ENCODE assay signal across 33 cellular contexts in the genomic region with DNA sequence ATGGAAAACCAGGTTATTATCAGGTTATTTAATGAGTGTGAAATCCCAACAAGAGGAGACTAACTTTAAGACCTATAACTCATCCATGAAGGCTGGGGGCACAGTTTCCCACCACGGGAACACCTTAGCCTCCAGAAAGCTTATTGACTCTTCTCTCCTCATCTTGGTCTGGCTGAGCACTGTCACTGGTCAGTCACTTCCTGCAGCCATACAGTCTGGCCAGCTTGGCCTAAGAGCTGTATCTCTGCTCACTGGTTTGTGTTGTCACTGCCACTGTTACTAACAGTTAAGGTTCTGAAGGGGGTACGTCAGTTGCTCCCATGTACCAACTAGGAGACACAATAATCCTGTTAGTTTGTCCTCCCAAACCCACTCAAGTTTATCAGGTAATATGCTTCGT. TPM values are rescaled to one million over a fixed set of nuclear protein-coding genes. Genes with fewer than 3 reads are reported as not detected.
"Had no signal": no experiment of that assay in that cellular context is flagged by ENCODE, and none has a peak within 500 bp of the region (broad histone marks: within the 10 kb centered on the region; RNA-seq: fewer than 3 reads in every experiment).

No MANE protein-coding gene starts in this region.

- H3K27ac ChIP-seq: adrenal gland, body of pancreas, epithelial cell of prostate, esophagus squamous epithelium, gastroesophageal sphincter, heart right ventricle, hepatocyte, WERI-Rb-1 had no signal

- DNase-seq: activated B cell treated with CpG ODN at 0.5 μM for 24 hours; activated CD4-positive, alpha-beta memory T cell treated with anti-CD3 and anti-CD28 coated beads for 36 hours; activated CD4-positive, alpha-beta T cell treated with anti-CD3 and anti-CD28 coated beads for 48 hours; activated CD8-positive, alpha-beta memory T cell treated with anti-CD3 and anti-CD28 coated beads, Interleukin-2, amount 10 ng/mL, durations not matched to agents 7 days and 5 days; activated CD8-positive, alpha-beta memory T cell treated with anti-CD3 and anti-CD28 coated beads, Interleukin-2, amount 50 U/mL, for 4 hours; activated CD8-positive, alpha-beta T cell treated with anti-CD3 and anti-CD28 coated beads, Interleukin-2, amount 10 ng/mL, durations not matched to agents 7 days and 5 days; activated effector memory CD4-positive, alpha-beta T cell treated with anti-CD3 and anti-CD28 coated beads, Interleukin-2, amount 50 U/mL, for 16 hours; activated naive CD4-positive, alpha-beta T cell treated with anti-CD3 and anti-CD28 coated beads for 36 hours; activated naive CD8-positive, alpha-beta T cell treated with anti-CD3 and anti-CD28 coated beads for 36 hours; activated naive CD8-positive, alpha-beta T cell treated with anti-CD3 and anti-CD28 coated beads, Interleukin-2, amount 50 U/mL, for 24 hours; activated T-cell treated with anti-CD3 and anti-CD28 coated beads, Interleukin-2, amount 50 U/mL, for 1 hour; activated T-cell treated with anti-CD3 and anti-CD28 coated beads, Interleukin-2, amount 50 U/mL, for 48 hours; adrenal gland; amygdala; aorta; body of pancreas; caudate nucleus; cortex of kidney; dermis blood vessel endothelial cell; effector CD8-positive, alpha-beta T cell; esophagus squamous epithelium; foreskin melanocyte; heart right ventricle; T1000; WERI-Rb-1 had no signal

- H3K4me1 ChIP-seq: adrenal gland, body of pancreas, esophagus squamous epithelium, gastroesophageal sphincter, heart right ventricle had no signal

- H2AFZ ChIP-seq: hepatocyte had no signal

- H3K79me2 ChIP-seq: hepatocyte had no signal

- H3K27me3 ChIP-seq: adrenal gland, body of pancreas, esophagus squamous epithelium, gastroesophageal sphincter, heart right ventricle, hepatocyte had no signal

- H3K4me2 ChIP-seq: hepatocyte had no signal

- ATAC-seq: activated CD4-positive, CD25-positive, alpha-beta regulatory T cell treated with anti-CD3 and anti-CD28 coated beads, Interleukin-2, amount 50 U/mL, for 24 hours; activated CD8-positive, alpha-beta memory T cell treated with anti-CD3 and anti-CD28 coated beads, Interleukin-2, amount 10 ng/mL, durations not matched to agents 7 days and 5 days; activated CD8-positive, alpha-beta T cell treated with anti-CD3 and anti-CD28 coated beads, Interleukin-2, amount 10 ng/mL, durations not matched to agents 7 days and 5 days; activated naive CD8-positive, alpha-beta T cell treated with anti-CD3 and anti-CD28 coated beads, Interleukin-2, amount 50 U/mL, for 24 hours; body of pancreas; gastroesophageal sphincter; heart right ventricle had no signal

- H3K27ac Mint-ChIP-seq: activated B cell treated with CpG ODN at 0.5 μM for 24 hours; activated CD4-positive, alpha-beta memory T cell treated with anti-CD3 and anti-CD28 coated beads for 36 hours; activated CD8-positive, alpha-beta memory T cell treated with anti-CD3 and anti-CD28 coated beads, Interleukin-2, amount 10 ng/mL, durations not matched to agents 7 days and 5 days; activated CD8-positive, alpha-beta T cell treated with anti-CD3 and anti-CD28 coated beads, Interleukin-2, amount 10 ng/mL, durations not matched to agents 7 days and 5 days; activated naive CD4-positive, alpha-beta T cell treated with anti-CD3 and anti-CD28 coated beads for 36 hours; activated naive CD4-positive, alpha-beta T cell treated with anti-CD3 and anti-CD28 coated beads, Interleukin-2, amount 50 U/mL, for 24 hours; activated naive CD8-positive, alpha-beta T cell treated with anti-CD3 and anti-CD28 coated beads for 36 hours; activated naive CD8-positive, alpha-beta T cell treated with anti-CD3 and anti-CD28 coated beads, Interleukin-2, amount 50 U/mL, for 24 hours; activated T-helper 1 cell treated with anti-CD3 and anti-CD28 coated beads, Interleukin-12 subunit alpha, Interleukin-12 subunit beta, Interleukin-2, Interleukin-4 antibody, amounts not matched to agents 30 ng/mL and 10 ng/mL and 1 ng/mL, durations not matched to agents 14 hours and 24 hours and 36 hours; activated T-helper 2 cell treated with anti-CD3 and anti-CD28 coated beads, Interferon-gamma antibody, Interleukin-2, Interleukin-4, amounts not matched to agents 10 μg/mL and 5 μg/mL and 100 μg/mL, durations not matched to agents 14 hours and 24 hours and 36 hours; T-helper 2 cell treated with Interferon-gamma antibody and Interleukin-4, amounts not matched to agents 5 μg/mL and 100 μg/mL, for 36 hours had no signal

- H3K4me3 Mint-ChIP-seq: activated B cell treated with CpG ODN at 0.5 μM for 24 hours; activated CD4-positive, alpha-beta memory T cell treated with anti-CD3 and anti-CD28 coated beads for 36 hours; activated CD8-positive, alpha-beta memory T cell treated with anti-CD3 and anti-CD28 coated beads, Interleukin-2, amount 10 ng/mL, durations not matched to agents 7 days and 5 days; activated CD8-positive, alpha-beta T cell treated with anti-CD3 and anti-CD28 coated beads, Interleukin-2, amount 10 ng/mL, durations not matched to agents 7 days and 5 days; activated naive CD4-positive, alpha-beta T cell treated with anti-CD3 and anti-CD28 coated beads for 36 hours; activated naive CD4-positive, alpha-beta T cell treated with anti-CD3 and anti-CD28 coated beads, Interleukin-2, amount 50 U/mL, for 24 hours; activated naive CD8-positive, alpha-beta T cell treated with anti-CD3 and anti-CD28 coated beads for 36 hours; activated naive CD8-positive, alpha-beta T cell treated with anti-CD3 and anti-CD28 coated beads, Interleukin-2, amount 50 U/mL, for 24 hours; activated T-helper 1 cell treated with anti-CD3 and anti-CD28 coated beads, Interleukin-12 subunit alpha, Interleukin-12 subunit beta, Interleukin-2, Interleukin-4 antibody, amounts not matched to agents 30 ng/mL and 10 ng/mL and 1 ng/mL, durations not matched to agents 14 hours and 24 hours and 36 hours; T-helper 2 cell treated with Interferon-gamma antibody and Interleukin-4, amounts not matched to agents 5 μg/mL and 100 μg/mL, for 36 hours had no signal

- H3K9me3 Mint-ChIP-seq: activated B cell treated with CpG ODN at 0.5 μM for 24 hours; activated CD4-positive, alpha-beta memory T cell treated with anti-CD3 and anti-CD28 coated beads for 36 hours; activated naive CD4-positive, alpha-beta T cell treated with anti-CD3 and anti-CD28 coated beads for 36 hours; activated naive CD4-positive, alpha-beta T cell treated with anti-CD3 and anti-CD28 coated beads, Interleukin-2, amount 50 U/mL, for 24 hours; activated naive CD8-positive, alpha-beta T cell treated with anti-CD3 and anti-CD28 coated beads for 36 hours; activated naive CD8-positive, alpha-beta T cell treated with anti-CD3 and anti-CD28 coated beads, Interleukin-2, amount 50 U/mL, for 24 hours; activated T-helper 1 cell treated with anti-CD3 and anti-CD28 coated beads, Interleukin-12 subunit alpha, Interleukin-12 subunit beta, Interleukin-2, Interleukin-4 antibody, amounts not matched to agents 30 ng/mL and 10 ng/mL and 1 ng/mL, durations not matched to agents 14 hours and 24 hours and 36 hours; activated T-helper 2 cell treated with anti-CD3 and anti-CD28 coated beads, Interferon-gamma antibody, Interleukin-2, Interleukin-4, amounts not matched to agents 10 μg/mL and 5 μg/mL and 100 μg/mL, durations not matched to agents 14 hours and 24 hours and 36 hours; T-helper 2 cell treated with Interferon-gamma antibody and Interleukin-4, amounts not matched to agents 5 μg/mL and 100 μg/mL, for 36 hours had no signal

- H3K4me3 ChIP-seq: adrenal gland, body of pancreas, esophagus squamous epithelium, gastroesophageal sphincter, heart right ventricle, hepatocyte had no signal

- H3K36me3 Mint-ChIP-seq: activated CD4-positive, alpha-beta memory T cell treated with anti-CD3 and anti-CD28 coated beads for 36 hours; activated CD8-positive, alpha-beta memory T cell treated with anti-CD3 and anti-CD28 coated beads, Interleukin-2, amount 10 ng/mL, durations not matched to agents 7 days and 5 days; activated naive CD4-positive, alpha-beta T cell treated with anti-CD3 and anti-CD28 coated beads, Interleukin-2, amount 50 U/mL, for 24 hours; activated naive CD8-positive, alpha-beta T cell treated with anti-CD3 and anti-CD28 coated beads for 36 hours had no signal

- H3K36me3 ChIP-seq: adrenal gland, esophagus squamous epithelium, gastroesophageal sphincter, heart right ventricle, WERI-Rb-1 had no signal

- H3K4me1 Mint-ChIP-seq: activated CD8-positive, alpha-beta memory T cell treated with anti-CD3 and anti-CD28 coated beads, Interleukin-2, amount 10 ng/mL, durations not matched to agents 7 days and 5 days; activated naive CD4-positive, alpha-beta T cell treated with anti-CD3 and anti-CD28 coated beads, Interleukin-2, amount 50 U/mL, for 24 hours; activated naive CD8-positive, alpha-beta T cell treated with anti-CD3 and anti-CD28 coated beads, Interleukin-2, amount 50 U/mL, for 24 hours had no signal

- H3K9me3 ChIP-seq: adrenal gland, body of pancreas, esophagus squamous epithelium, gastroesophageal sphincter, heart right ventricle had no signal

RNA-seq across cellular contexts. Expression of a gene that starts 16.7 kb away (rescaled TPM):
- total RNA-seq: activated CD4-positive, alpha-beta memory T cell treated with anti-CD3 and anti-CD28 coated beads for 36 hours; activated CD8-positive, alpha-beta memory T cell treated with anti-CD3 and anti-CD28 coated beads, Interleukin-2, amount 10 ng/mL, durations not matched to agents 7 days and 5 days; activated naive CD4-positive, alpha-beta T cell treated with anti-CD3 and anti-CD28 coated beads for 36 hours; activated T-helper 1 cell treated with anti-CD3 and anti-CD28 coated beads, Interleukin-12 subunit alpha, Interleukin-12 subunit beta, Interleukin-2, Interleukin-4 antibody, amounts not matched to agents 30 ng/mL and 10 ng/mL and 1 ng/mL, durations not matched to agents 14 hours and 24 hours and 36 hours; activated T-helper 2 cell treated with anti-CD3 and anti-CD28 coated beads, Interferon-gamma antibody, Interleukin-2, Interleukin-4, amounts not matched to agents 10 μg/mL and 5 μg/mL and 100 μg/mL, durations not matched to agents 14 hours and 24 hours and 36 hours had no signal
